ENCODE assay signal across 1 cellular context in the genomic region with DNA sequence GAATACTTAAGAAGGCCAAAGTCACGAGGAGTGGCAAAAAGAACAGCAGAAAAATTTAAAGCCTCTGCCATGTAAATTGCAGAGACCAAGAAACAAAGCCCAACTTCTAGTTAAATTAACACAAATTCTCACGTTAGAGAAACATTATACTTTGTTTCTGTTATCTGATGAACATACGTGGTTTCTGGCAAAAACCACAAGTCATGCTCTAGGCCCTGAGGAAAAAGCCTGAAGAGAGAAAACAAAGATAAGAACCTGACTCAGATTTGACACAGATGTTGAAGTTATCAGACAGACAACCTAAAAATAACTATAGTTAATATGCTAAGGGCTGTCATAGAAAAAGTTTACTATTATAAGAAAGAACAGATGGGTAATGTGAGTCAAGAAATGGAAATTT.
TF ChIP-seq lines count a peak whose summit lies in the region.

No MANE protein-coding gene starts in this region.

TF ChIP-seq in GM23338, 12 proteins besides CTCF, POLR2A, EP300 and RAD21 (continued from another document):
- TF ChIP-seq, protein P1, sequence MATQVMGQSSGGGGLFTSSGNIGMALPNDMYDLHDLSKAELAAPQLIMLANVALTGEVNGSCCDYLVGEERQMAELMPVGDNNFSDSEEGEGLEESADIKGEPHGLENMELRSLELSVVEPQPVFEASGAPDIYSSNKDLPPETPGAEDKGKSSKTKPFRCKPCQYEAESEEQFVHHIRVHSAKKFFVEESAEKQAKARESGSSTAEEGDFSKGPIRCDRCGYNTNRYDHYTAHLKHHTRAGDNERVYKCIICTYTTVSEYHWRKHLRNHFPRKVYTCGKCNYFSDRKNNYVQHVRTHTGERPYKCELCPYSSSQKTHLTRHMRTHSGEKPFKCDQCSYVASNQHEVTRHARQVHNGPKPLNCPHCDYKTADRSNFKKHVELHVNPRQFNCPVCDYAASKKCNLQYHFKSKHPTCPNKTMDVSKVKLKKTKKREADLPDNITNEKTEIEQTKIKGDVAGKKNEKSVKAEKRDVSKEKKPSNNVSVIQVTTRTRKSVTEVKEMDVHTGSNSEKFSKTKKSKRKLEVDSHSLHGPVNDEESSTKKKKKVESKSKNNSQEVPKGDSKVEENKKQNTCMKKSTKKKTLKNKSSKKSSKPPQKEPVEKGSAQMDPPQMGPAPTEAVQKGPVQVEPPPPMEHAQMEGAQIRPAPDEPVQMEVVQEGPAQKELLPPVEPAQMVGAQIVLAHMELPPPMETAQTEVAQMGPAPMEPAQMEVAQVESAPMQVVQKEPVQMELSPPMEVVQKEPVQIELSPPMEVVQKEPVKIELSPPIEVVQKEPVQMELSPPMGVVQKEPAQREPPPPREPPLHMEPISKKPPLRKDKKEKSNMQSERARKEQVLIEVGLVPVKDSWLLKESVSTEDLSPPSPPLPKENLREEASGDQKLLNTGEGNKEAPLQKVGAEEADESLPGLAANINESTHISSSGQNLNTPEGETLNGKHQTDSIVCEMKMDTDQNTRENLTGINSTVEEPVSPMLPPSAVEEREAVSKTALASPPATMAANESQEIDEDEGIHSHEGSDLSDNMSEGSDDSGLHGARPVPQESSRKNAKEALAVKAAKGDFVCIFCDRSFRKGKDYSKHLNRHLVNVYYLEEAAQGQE (IDR thresholded peaks at IDR 0.05; ENCODE audit: unreplicated experiment), result no peak
- TF ChIP-seq STAT1 (IDR thresholded peaks at IDR 0.05; ENCODE audit: unreplicated experiment), result no peak
- TF ChIP-seq EZH2phosphoT487 (IDR thresholded peaks at IDR 0.05; ENCODE audit: unreplicated experiment), result no peak
- no peak for TF ChIP-seq ZNF331 (CRISPR knock-in tag; IDR thresholded peaks at IDR 0.05; ENCODE audit: low read depth)
- TF ChIP-seq POLR2AphosphoS5 (IDR thresholded peaks at IDR 0.05; ENCODE audit: low read depth), result no peak
- TF ChIP-seq, protein P2, sequence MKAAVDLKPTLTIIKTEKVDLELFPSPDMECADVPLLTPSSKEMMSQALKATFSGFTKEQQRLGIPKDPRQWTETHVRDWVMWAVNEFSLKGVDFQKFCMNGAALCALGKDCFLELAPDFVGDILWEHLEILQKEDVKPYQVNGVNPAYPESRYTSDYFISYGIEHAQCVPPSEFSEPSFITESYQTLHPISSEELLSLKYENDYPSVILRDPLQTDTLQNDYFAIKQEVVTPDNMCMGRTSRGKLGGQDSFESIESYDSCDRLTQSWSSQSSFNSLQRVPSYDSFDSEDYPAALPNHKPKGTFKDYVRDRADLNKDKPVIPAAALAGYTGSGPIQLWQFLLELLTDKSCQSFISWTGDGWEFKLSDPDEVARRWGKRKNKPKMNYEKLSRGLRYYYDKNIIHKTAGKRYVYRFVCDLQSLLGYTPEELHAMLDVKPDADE (IDR thresholded peaks at IDR 0.05), result no peak
- no peak for TF ChIP-seq NANOG (IDR thresholded peaks at IDR 0.05; ENCODE audit: borderline replicate concordance)
- no peak for TF ChIP-seq EZH2 (IDR thresholded peaks at IDR 0.05; ENCODE audit: low read depth, unreplicated experiment)
- no peak for TF ChIP-seq CREB1 (CRISPR knock-in tag; IDR thresholded peaks at IDR 0.05; ENCODE audit: low read depth)
- no peak for TF ChIP-seq ZNF462 (CRISPR knock-in tag; IDR thresholded peaks at IDR 0.05)
